16 cellular contexts compared by ENCODE assay signal in the genomic region with DNA sequence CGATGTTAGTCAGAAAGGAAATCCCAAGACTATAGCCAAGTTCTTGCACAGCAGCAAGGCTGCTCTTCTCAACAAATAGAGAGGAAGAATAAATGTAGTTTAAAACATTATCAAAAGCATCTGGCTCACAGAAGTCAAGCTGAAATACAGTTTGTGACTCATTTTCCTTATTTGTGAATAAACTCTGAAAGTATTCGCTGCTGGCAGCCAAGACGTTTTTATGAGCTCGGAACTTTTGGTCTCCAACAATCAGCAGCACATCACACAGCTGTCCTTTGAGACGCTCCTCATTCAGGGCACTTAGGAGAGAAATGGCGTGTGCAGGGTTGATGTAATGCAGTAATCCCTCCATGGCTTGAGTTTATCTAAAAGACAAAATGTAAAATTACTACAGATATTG. TPM values are rescaled to one million over a fixed set of nuclear protein-coding genes. Genes with fewer than 3 reads are reported as not detected.
DNase-seq lines count a peak whose midpoint lies in the region; FAIRE-seq and TF ChIP-seq lines count a peak whose summit lies in the region.
"Had no signal": no experiment of that assay in that cellular context is flagged by ENCODE, and none has a peak within 500 bp of the region (broad histone marks: within the 10 kb centered on the region; RNA-seq: fewer than 3 reads in every experiment).

No MANE protein-coding gene starts in this region.

- H3K27me3 ChIP-seq in astrocyte (ENCODE audit: insufficient read depth, low read length), result no peaks in the 10 kb centered on the region
- H3K27me3 ChIP-seq in smooth muscle cell (ENCODE audit: low read depth), result no peaks in the 10 kb centered on the region
- H3K27me3 ChIP-seq: SJSA1, tibial artery had no signal

- H3K27ac ChIP-seq in astrocyte (ENCODE audit: low read depth, low read length) (no peak overlapping the region), smooth muscle cell (ENCODE audit: low read depth) (peak overlapping the region; percentile 38)
- H3K27ac ChIP-seq: SJSA1, VCaP had no signal

- TF ChIP-seq CTCF in astrocyte (IDR thresholded peaks at IDR 0.05; ENCODE audit: insufficient read depth, low read depth, low read length), result no peak
- no peak for TF ChIP-seq CTCF in fibroblast of villous mesenchyme (IDR thresholded peaks at IDR 0.05; ENCODE audit: insufficient read depth, low read depth, low read length)
- no peak for TF ChIP-seq CTCF in smooth muscle cell (IDR thresholded peaks at IDR 0.05; ENCODE audit: borderline replicate concordance, insufficient read depth, poor library complexity, severe bottlenecking)

- H3K27ac Mint-ChIP-seq in astrocyte (ENCODE audit: unreplicated experiment), result no peak overlapping the region
- no peak overlapping the region for H3K27ac Mint-ChIP-seq in T-helper 2 cell treated with Interferon-gamma antibody and Interleukin-4, amounts not matched to agents 5 μg/mL and 100 μg/mL, for 36 hours
- H3K27ac Mint-ChIP-seq: CD4-positive, alpha-beta T cell; memory B cell had no signal

- peaks cover 40% of the 10 kb centered on the region for H3K36me3 Mint-ChIP-seq in astrocyte (ENCODE audit: low read depth, unreplicated experiment)
- H3K36me3 Mint-ChIP-seq in T-helper 2 cell treated with Interferon-gamma antibody and Interleukin-4, amounts not matched to agents 5 μg/mL and 100 μg/mL, for 36 hours (ENCODE audit: low read depth), result peaks cover 68% of the 10 kb centered on the region

- H3K4me1 Mint-ChIP-seq in astrocyte (ENCODE audit: low read depth, unreplicated experiment), result no peaks in the 10 kb centered on the region
- no peaks in the 10 kb centered on the region for H3K4me1 Mint-ChIP-seq in T-helper 2 cell treated with Interferon-gamma antibody and Interleukin-4, amounts not matched to agents 5 μg/mL and 100 μg/mL, for 36 hours (ENCODE audit: low read depth)

- H3K4me3 Mint-ChIP-seq in astrocyte (ENCODE audit: unreplicated experiment), result no peak overlapping the region
- no peak overlapping the region for H3K4me3 Mint-ChIP-seq in T-helper 2 cell treated with Interferon-gamma antibody and Interleukin-4, amounts not matched to agents 5 μg/mL and 100 μg/mL, for 36 hours
- H3K4me3 Mint-ChIP-seq: CD4-positive, alpha-beta T cell; memory B cell had no signal

- H3F3A ChIP-seq in smooth muscle cell (ENCODE audit: low read depth), result no peaks in the 10 kb centered on the region

- H3K79me2 ChIP-seq in astrocyte (ENCODE audit: insufficient read depth, low read length), result no peaks in the 10 kb centered on the region
- H3K79me2 ChIP-seq in smooth muscle cell (ENCODE audit: low read depth), result peaks cover 3% of the 10 kb centered on the region

- no peaks in the 10 kb centered on the region for H3K9me3 ChIP-seq in astrocyte (ENCODE audit: insufficient read depth, low read depth, low read length)
- H3K9me3 ChIP-seq in smooth muscle cell (replicated peaks; ENCODE audit: low read depth), result no peaks in the 10 kb centered on the region
- H3K9me3 ChIP-seq: tibial artery had no signal

- H3K36me3 ChIP-seq in astrocyte (ENCODE audit: insufficient read depth, low read length) (peaks cover 23% of the 10 kb centered on the region), smooth muscle cell (ENCODE audit: low read depth) (peaks cover 9% of the 10 kb centered on the region)

- H3K4me1 ChIP-seq in astrocyte (ENCODE audit: insufficient read depth, low read length) (peaks cover 12% of the 10 kb centered on the region), smooth muscle cell (ENCODE audit: low read depth) (no peaks in the 10 kb centered on the region)

- WGBS in smooth muscle cell (ENCODE audit: low lambda C conversion rate), result 27% methylated on average over 6 of the region's 6 CpGs

- H3K27me3 Mint-ChIP-seq in astrocyte (ENCODE audit: low read depth, unreplicated experiment), result no peaks in the 10 kb centered on the region
- no peaks in the 10 kb centered on the region for H3K27me3 Mint-ChIP-seq in T-helper 2 cell treated with Interferon-gamma antibody and Interleukin-4, amounts not matched to agents 5 μg/mL and 100 μg/mL, for 36 hours (ENCODE audit: low read depth)
- H3K27me3 Mint-ChIP-seq: CD4-positive, alpha-beta T cell; memory B cell had no signal

- H3K9me3 Mint-ChIP-seq in astrocyte (ENCODE audit: unreplicated experiment), result peaks cover 10% of the 10 kb centered on the region
- H3K9me3 Mint-ChIP-seq in T-helper 2 cell treated with Interferon-gamma antibody and Interleukin-4, amounts not matched to agents 5 μg/mL and 100 μg/mL, for 36 hours, result peaks cover 24% of the 10 kb centered on the region
- H3K9me3 Mint-ChIP-seq: CD4-positive, alpha-beta T cell had no signal

- peak; percentile 90 for FAIRE-seq in astrocyte (lab: Jason Lieb, UNC)

- H3K9ac ChIP-seq in astrocyte (ENCODE audit: low read length) (peak overlapping the region; percentile 4), smooth muscle cell (ENCODE audit: low read depth) (no peak overlapping the region)

- DNase-seq in GM03348 (ENCODE audit: low spot score) (peak; percentile 74), astrocyte (ENCODE audit: low read depth) (peak; percentile 79), fibroblast of villous mesenchyme (ENCODE audit: low read depth) (peak; percentile 88), smooth muscle cell (lab: John Stamatoyannopoulos, UW; ENCODE audit: unreplicated experiment) (no peak), NCI-H2029 treated with DMSO at 0.1 percent for 48 hours (lab: John Stamatoyannopoulos, UW) (no peak), NOMO-1 (lab: John Stamatoyannopoulos, UW; ENCODE audit: unreplicated experiment in 2 of 2) (no peak), SIG-M5 treated with dmso at 0.1 percent for 504 hours (lab: John Stamatoyannopoulos, UW; ENCODE audit: unreplicated experiment) (no peak)
- no peak for DNase-seq in T-helper 2 cell treated with Interferon-gamma antibody and Interleukin-4, amounts not matched to agents 5 μg/mL and 100 μg/mL, for 36 hours (ENCODE audit: low spot score)
- DNase-seq: activated gamma-delta T cell; caudate nucleus; CD4-positive, alpha-beta T cell; MM.1S had no signal

- no peaks in the 10 kb centered on the region for H4K20me1 ChIP-seq in astrocyte (ENCODE audit: insufficient read depth, low read length)
- peaks cover 6% of the 10 kb centered on the region for H4K20me1 ChIP-seq in smooth muscle cell (ENCODE audit: low read depth)

- peak overlapping the region; percentile 36 for H3K4me2 ChIP-seq in astrocyte (ENCODE audit: low read length)
- peak overlapping the region; percentile 51 for H3K4me2 ChIP-seq in smooth muscle cell

- H3K4me3 ChIP-seq in astrocyte (ENCODE audit: insufficient read depth, low read depth, low read length) (no peak overlapping the region), fibroblast of villous mesenchyme (ENCODE audit: low read depth, low read length) (no peak overlapping the region), smooth muscle cell (no peak overlapping the region)
- H3K4me3 ChIP-seq: SJSA1, tibial artery had no signal

- H2AFZ ChIP-seq in astrocyte (ENCODE audit: low read depth, low read length) (no peak overlapping the region), smooth muscle cell (ENCODE audit: low read depth) (no peak overlapping the region)

RNA-seq across cellular contexts. Expression of gene ZBTB21, which starts 16.4 kb away (rescaled TPM):
- total RNA-seq in astrocyte, result 18.3 and 20.5 TPM in 2 replicates
- total RNA-seq in fibroblast of villous mesenchyme, result 18.7 and 19.0 TPM in 2 replicates
- 22.5 and 24.1 TPM in 2 replicates for total RNA-seq in smooth muscle cell
- 6.2 and 8.4 TPM in 2 replicates for polyA plus RNA-seq in smooth muscle cell

RNA-seq across cellular contexts. Expression of gene C2CD2, which starts 39.9 kb away (rescaled TPM):
- total RNA-seq in astrocyte (6.7 and 8.3 TPM in 2 replicates), fibroblast of villous mesenchyme (22.2 and 25.0 TPM in 2 replicates), smooth muscle cell (6.1 and 6.2 TPM in 2 replicates)
- 3.4 and 4.2 TPM in 2 replicates for polyA plus RNA-seq in smooth muscle cell

Comparison
In these comparisons a context has a peak if more than half of its experiments do, and no peak if none do; other contexts are left out.
1. DNase-seq: peak in GM03348 (single experiment), astrocyte (single experiment) and fibroblast of villous mesenchyme (single experiment); none in smooth muscle cell (single experiment), NCI-H2029 treated with DMSO at 0.1 percent for 48 hours (single experiment), T-helper 2 cell treated with Interferon-gamma antibody and Interleukin-4, amounts not matched to agents 5 μg/mL and 100 μg/mL, for 36 hours (single experiment), NOMO-1 (0 of 2) and SIG-M5 treated with dmso at 0.1 percent for 504 hours (single experiment).